8 cellular contexts compared by ENCODE assay signal in genomic region chr6:108896111-108896661, GRCh38. TPM values are rescaled to one million over a fixed set of nuclear protein-coding genes. Genes with fewer than 3 reads are reported as not detected.
DNase-seq lines count a peak whose midpoint lies in the region; ATAC-seq lines count a peak whose summit lies in the region.

No MANE protein-coding gene starts in this region.

- H4K20me1 ChIP-seq in Karpas-422 (ENCODE audit: insufficient read depth, low read depth, low read length) = no peaks in the 10 kb centered on the region

- H3K9me3 ChIP-seq in Karpas-422 (ENCODE audit: low read length) = no peaks in the 10 kb centered on the region

- H3K4me3 ChIP-seq in Karpas-422 (ENCODE audit: low read length) = no peak overlapping the region

- H3K27ac Mint-ChIP-seq in activated naive CD8-positive, alpha-beta T cell treated with anti-CD3 and anti-CD28 coated beads, Interleukin-2, amount 50 U/mL, for 24 hours = peak overlapping the region; percentile 75

- peak; percentile 61 for ATAC-seq in HG03432 (IDR thresholded peaks at IDR 0.05; ENCODE audit: unreplicated experiment)
- ATAC-seq in activated naive CD8-positive, alpha-beta T cell treated with anti-CD3 and anti-CD28 coated beads, Interleukin-2, amount 50 U/mL, for 24 hours = peak; percentile 36

- H2AFZ ChIP-seq in Karpas-422 (ENCODE audit: low read length) = no peak overlapping the region

- no peak overlapping the region for H3K27ac ChIP-seq in Karpas-422 (ENCODE audit: low read length)

- H3K4me3 Mint-ChIP-seq in activated naive CD8-positive, alpha-beta T cell treated with anti-CD3 and anti-CD28 coated beads, Interleukin-2, amount 50 U/mL, for 24 hours = peak overlapping the region; percentile 32

- peaks cover 23% of the 10 kb centered on the region for H3K4me1 Mint-ChIP-seq in activated naive CD8-positive, alpha-beta T cell treated with anti-CD3 and anti-CD28 coated beads, Interleukin-2, amount 50 U/mL, for 24 hours

- H3K79me2 ChIP-seq in Karpas-422 (ENCODE audit: low read length) = no peaks in the 10 kb centered on the region

- H3K36me3 Mint-ChIP-seq in activated naive CD8-positive, alpha-beta T cell treated with anti-CD3 and anti-CD28 coated beads, Interleukin-2, amount 50 U/mL, for 24 hours (ENCODE audit: low read depth) = no peaks in the 10 kb centered on the region

- no peaks in the 10 kb centered on the region for H3K4me1 ChIP-seq in Karpas-422 (ENCODE audit: low read length)

- peak; percentile 90 to 92 for DNase-seq in AML-193 (lab: John Stamatoyannopoulos, UW)
- no peak for DNase-seq in activated naive CD8-positive, alpha-beta T cell treated with anti-CD3 and anti-CD28 coated beads, Interleukin-2, amount 50 U/mL, for 24 hours
- DNase-seq in kidney glomerular epithelial cell (lab: John Stamatoyannopoulos, UW) = peak; percentile 42
- DNase-seq in NCI-H2171 (lab: John Stamatoyannopoulos, UW) = no peak
- DNase-seq in NCI-H2227 treated with DMSO at 0.1 percent for 48 hours (lab: John Stamatoyannopoulos, UW) = no peak
- no peak for DNase-seq in Karpas-422
- DNase-seq in NCI-H2107 treated with DMSO at 0.1 percent for 48 hours (lab: John Stamatoyannopoulos, UW; ENCODE audit: unreplicated experiment) = no peak

- no peaks in the 10 kb centered on the region for H3K9me2 ChIP-seq in Karpas-422 (replicated peaks; ENCODE audit: insufficient read depth, low read length)

- H3K4me2 ChIP-seq in Karpas-422 (ENCODE audit: low read depth, low read length, poor library complexity, severe bottlenecking) = no peak overlapping the region

- no peak overlapping the region for H3K9ac ChIP-seq in Karpas-422 (ENCODE audit: low read length)

- H3K9me3 Mint-ChIP-seq in activated naive CD8-positive, alpha-beta T cell treated with anti-CD3 and anti-CD28 coated beads, Interleukin-2, amount 50 U/mL, for 24 hours = no peaks in the 10 kb centered on the region

- no peaks in the 10 kb centered on the region for H3K27me3 Mint-ChIP-seq in activated naive CD8-positive, alpha-beta T cell treated with anti-CD3 and anti-CD28 coated beads, Interleukin-2, amount 50 U/mL, for 24 hours

- H3K36me3 ChIP-seq in Karpas-422 (ENCODE audit: insufficient read depth, low read length) = no peaks in the 10 kb centered on the region

- no peaks in the 10 kb centered on the region for H3K27me3 ChIP-seq in Karpas-422 (ENCODE audit: low read length)

RNA-seq across cellular contexts. Expression of gene ARMC2, which starts 48.0 kb away (rescaled TPM):
- total RNA-seq in Karpas-422 (2014; rRNA removed; shearing (Covaris generic); ENCODE audit: low replicate concordance) = 1.0 and 1.2 TPM in 2 replicates

Comparison
In these comparisons a context has a peak if more than half of its experiments do, and no peak if none do; other contexts are left out.
1. DNase-seq: peak in AML-193 (2 of 2) and kidney glomerular epithelial cell (single experiment); none in activated naive CD8-positive, alpha-beta T cell treated with anti-CD3 and anti-CD28 coated beads, Interleukin-2, amount 50 U/mL, for 24 hours (single experiment), NCI-H2171 (single experiment), NCI-H2227 treated with DMSO at 0.1 percent for 48 hours (single experiment), Karpas-422 (single experiment) and NCI-H2107 treated with DMSO at 0.1 percent for 48 hours (single experiment).